In the genomic region with DNA sequence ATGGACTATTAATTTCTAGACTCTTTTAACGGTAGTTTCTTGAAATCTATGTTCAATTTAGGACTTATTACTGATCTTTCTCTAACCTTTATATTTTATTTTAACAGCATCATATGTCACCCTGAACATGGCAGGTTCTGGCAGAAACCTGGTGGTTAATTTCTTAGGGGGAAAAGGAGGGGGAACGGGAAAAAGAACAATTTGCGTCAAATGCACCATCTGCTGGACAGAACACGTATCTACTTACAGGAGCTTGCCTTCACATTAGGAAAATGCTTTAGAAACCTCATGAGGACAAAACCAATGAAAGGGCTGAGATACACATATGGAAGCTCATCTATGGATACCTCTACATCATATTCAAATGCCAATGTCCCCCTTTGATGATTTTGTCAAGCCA, we compare ENCODE assay signal across 8 cellular contexts.
DNase-seq lines count a peak whose midpoint lies in the region; ATAC-seq and TF ChIP-seq lines count a peak whose summit lies in the region.

No MANE protein-coding gene starts in this region.

- intact Hi-C loops in prostate gland (cut with DNase I), result no loop called here

- H3K27me3 ChIP-seq in RWPE2 (ENCODE audit: insufficient read depth, poor library complexity, severe bottlenecking) (peaks cover 6% of the 10 kb centered on the region), prostate gland (replicated peaks; ENCODE audit: insufficient read depth) (no peaks in the 10 kb centered on the region)

- H3K9me3 ChIP-seq in RWPE2 (ENCODE audit: severe bottlenecking), result no peaks in the 10 kb centered on the region
- no peaks in the 10 kb centered on the region for H3K9me3 ChIP-seq in prostate gland

- H3K4me3 ChIP-seq in RWPE2 (ENCODE audit: severe bottlenecking), result no peak overlapping the region
- H3K4me3 ChIP-seq in prostate gland, result no peak overlapping the region

- peak; percentile 62 for ATAC-seq in HG02973 (IDR thresholded peaks at IDR 0.05; ENCODE audit: unreplicated experiment)
- 0 out of 3 replicates have a peak, but pooled peaks have one; percentile 23 for ATAC-seq in RWPE2 (ENCODE audit: low read depth)

- TF ChIP-seq CTCF in RWPE2 (IDR thresholded peaks at IDR 0.05; ENCODE audit: poor library complexity, severe bottlenecking), result peak; percentile 63
- peak in 1 of 4 experiments; percentile 6 for TF ChIP-seq CTCF in prostate gland (IDR thresholded peaks at IDR 0.05)

- 15% methylated on average over 4 of the region's 4 CpGs for WGBS in prostate gland

- no peaks in the 10 kb centered on the region for H3K36me3 ChIP-seq in RWPE2 (ENCODE audit: low read depth)
- H3K36me3 ChIP-seq in prostate gland, result no peaks in the 10 kb centered on the region

- DNase-seq in ELR (ENCODE audit: low read depth), result peak; percentile 8
- DNase-seq in RWPE2 (ENCODE audit: low spot score), result no peak
- peak; percentile 19 to 61 for DNase-seq in hippocampal formation (lab: John Stamatoyannopoulos, UW)
- DNase-seq in NK-92 (lab: John Stamatoyannopoulos, UW; ENCODE audit: unreplicated experiment), result no peak
- DNase-seq in prostate gland (ENCODE audit: low spot score), result no peak
- no peak for DNase-seq in COLO829 (ENCODE audit: low spot score)
- no peak for DNase-seq in NK-92 treated with Interleukin-12 subunit alpha and Interleukin-12 subunit beta, amount 100 ng/mL, for 24 hours (lab: John Stamatoyannopoulos, UW)

- TF ChIP-seq POLR2A in prostate gland (IDR thresholded peaks at IDR 0.05), result no peak

- H3K27ac ChIP-seq in RWPE2 (ENCODE audit: poor library complexity, severe bottlenecking), result no peak overlapping the region
- H3K27ac ChIP-seq in prostate gland, result no peak overlapping the region

- H3K4me1 ChIP-seq in RWPE2 (ENCODE audit: insufficient read depth, poor library complexity, severe bottlenecking), result no peaks in the 10 kb centered on the region
- no peaks in the 10 kb centered on the region for H3K4me1 ChIP-seq in prostate gland (replicated peaks)

Comparison
In these comparisons a context has a peak if more than half of its experiments do, and no peak if none do; other contexts are left out.
1. DNase-seq: peak in ELR (single experiment) and hippocampal formation (2 of 2); none in RWPE2 (single experiment), NK-92 (single experiment), prostate gland (single experiment), COLO829 (single experiment) and NK-92 treated with Interleukin-12 subunit alpha and Interleukin-12 subunit beta, amount 100 ng/mL, for 24 hours (single experiment).